Comparison of ENCODE assay signal across 29 cellular contexts in the genomic region with DNA sequence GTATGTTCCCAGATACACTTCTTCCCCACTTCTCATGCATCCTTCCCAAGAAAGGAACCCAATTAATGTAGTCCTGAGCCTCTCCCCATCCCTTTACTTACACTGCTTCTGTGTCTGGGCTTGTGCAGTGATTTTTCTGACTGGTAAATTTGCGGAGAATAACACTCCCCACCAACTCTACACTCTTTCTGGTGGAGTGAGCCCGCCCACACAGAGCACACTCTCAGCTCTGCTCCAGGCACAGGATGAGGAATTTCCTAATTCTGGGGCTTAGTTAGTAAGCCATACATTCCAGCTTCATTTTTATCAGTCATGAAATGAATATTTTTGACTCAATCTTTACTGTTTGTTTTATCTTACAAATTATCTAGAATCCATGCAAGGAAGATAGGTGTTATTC.
"Had no signal": no experiment of that assay in that cellular context is flagged by ENCODE, and none has a peak within 500 bp of the region (broad histone marks: within the 10 kb centered on the region; RNA-seq: fewer than 3 reads in every experiment).

No MANE protein-coding gene starts in this region.

- H3K4me1 Mint-ChIP-seq: activated CD4-positive, alpha-beta memory T cell treated with anti-CD3 and anti-CD28 coated beads, Interleukin-2, amount 10 ng/mL, durations not matched to agents 7 days and 5 days; activated CD4-positive, alpha-beta T cell treated with anti-CD3 and anti-CD28 coated beads, Interleukin-2, amount 10 ng/mL, durations not matched to agents 7 days and 5 days; activated naive CD4-positive, alpha-beta T cell treated with anti-CD3 and anti-CD28 coated beads, Interleukin-2, amount 10 ng/mL, durations not matched to agents 7 days and 5 days; activated naive CD8-positive, alpha-beta T cell treated with anti-CD3 and anti-CD28 coated beads, Interleukin-2, amount 10 ng/mL, durations not matched to agents 7 days and 5 days; T-helper 17 cell had no signal

- ATAC-seq: activated naive CD4-positive, alpha-beta T cell treated with anti-CD3 and anti-CD28 coated beads, Interleukin-2, amount 50 U/mL, for 72 hours; activated T-cell treated with anti-CD3 and anti-CD28 coated beads, Interleukin-2, amount 50 U/mL, for 72 hours; effector memory CD8-positive, alpha-beta T cell; gastroesophageal sphincter; heart left ventricle; T-helper 17 cell had no signal

- H3K36me3 ChIP-seq: brain microvascular endothelial cell, esophagus squamous epithelium, gastroesophageal sphincter, heart left ventricle had no signal

- H3K27me3 Mint-ChIP-seq: activated CD4-positive, alpha-beta T cell treated with anti-CD3 and anti-CD28 coated beads, Interleukin-2, amount 10 ng/mL, durations not matched to agents 7 days and 5 days; activated naive CD4-positive, alpha-beta T cell treated with anti-CD3 and anti-CD28 coated beads, Interleukin-2, amount 10 ng/mL, durations not matched to agents 7 days and 5 days; activated naive CD8-positive, alpha-beta T cell treated with anti-CD3 and anti-CD28 coated beads, Interleukin-2, amount 10 ng/mL, durations not matched to agents 7 days and 5 days had no signal

- H3K27me3 ChIP-seq: brain microvascular endothelial cell, esophagus squamous epithelium, gastroesophageal sphincter, heart left ventricle had no signal

- H3K4me3 ChIP-seq: esophagus squamous epithelium, gastroesophageal sphincter, heart left ventricle had no signal

- H3K9me3 ChIP-seq: esophagus squamous epithelium, heart left ventricle had no signal

- H3K4me3 Mint-ChIP-seq: activated CD4-positive, alpha-beta memory T cell treated with anti-CD3 and anti-CD28 coated beads, Interleukin-2, amount 10 ng/mL, durations not matched to agents 7 days and 5 days; activated CD4-positive, alpha-beta T cell treated with anti-CD3 and anti-CD28 coated beads, Interleukin-2, amount 10 ng/mL, durations not matched to agents 7 days and 5 days; activated naive CD4-positive, alpha-beta T cell treated with anti-CD3 and anti-CD28 coated beads, Interleukin-2, amount 10 ng/mL, durations not matched to agents 7 days and 5 days; activated naive CD8-positive, alpha-beta T cell treated with anti-CD3 and anti-CD28 coated beads, Interleukin-2, amount 10 ng/mL, durations not matched to agents 7 days and 5 days; activated T-cell treated with anti-CD3 and anti-CD28 coated beads, Interleukin-2, amount 50 U/mL, for 24 hours; activated T-cell treated with anti-CD3 and anti-CD28 coated beads, Interleukin-2, amount 50 U/mL, for 72 hours; effector memory CD8-positive, alpha-beta T cell; T-helper 17 cell; T-helper 2 cell treated with Interferon-gamma antibody and Interleukin-4, amounts not matched to agents 5 μg/mL and 100 μg/mL, for 36 hours had no signal

- H3K9me3 Mint-ChIP-seq: activated CD4-positive, alpha-beta memory T cell treated with anti-CD3 and anti-CD28 coated beads, Interleukin-2, amount 10 ng/mL, durations not matched to agents 7 days and 5 days; activated naive CD4-positive, alpha-beta T cell treated with anti-CD3 and anti-CD28 coated beads, Interleukin-2, amount 10 ng/mL, durations not matched to agents 7 days and 5 days; effector memory CD8-positive, alpha-beta T cell had no signal

- H3K36me3 Mint-ChIP-seq: activated naive CD4-positive, alpha-beta T cell treated with anti-CD3 and anti-CD28 coated beads, Interleukin-2, amount 10 ng/mL, durations not matched to agents 7 days and 5 days; activated naive CD4-positive, alpha-beta T cell treated with anti-CD3 and anti-CD28 coated beads, Interleukin-2, amount 50 U/mL, for 72 hours; activated naive CD8-positive, alpha-beta T cell treated with anti-CD3 and anti-CD28 coated beads, Interleukin-2, amount 10 ng/mL, durations not matched to agents 7 days and 5 days had no signal

- DNase-seq: activated CD4-positive, alpha-beta memory T cell treated with anti-CD3 and anti-CD28 coated beads, Interleukin-2, amount 10 ng/mL, durations not matched to agents 7 days and 5 days; activated CD4-positive, alpha-beta T cell treated with anti-CD3 and anti-CD28 coated beads for 1 hour; activated CD4-positive, alpha-beta T cell treated with anti-CD3 and anti-CD28 coated beads for 4 hours; activated CD4-positive, alpha-beta T cell treated with anti-CD3 and anti-CD28 coated beads, Interleukin-2, amount 10 ng/mL, durations not matched to agents 7 days and 5 days; activated CD4-positive, alpha-beta T cell treated with anti-CD3 and anti-CD28 coated beads, Interleukin-2, amount 50 U/mL, for 4 hours; activated CD8-positive, alpha-beta memory T cell treated with anti-CD3 and anti-CD28 coated beads, Interleukin-2, amount 50 U/mL, for 48 hours; activated gamma-delta T cell; activated naive CD4-positive, alpha-beta T cell; activated naive CD4-positive, alpha-beta T cell treated with anti-CD3 and anti-CD28 coated beads, Interleukin-2, amount 10 ng/mL, durations not matched to agents 7 days and 5 days; activated naive CD8-positive, alpha-beta T cell treated with anti-CD3 and anti-CD28 coated beads, Interleukin-2, amount 10 ng/mL, durations not matched to agents 7 days and 5 days; activated T-cell treated with anti-CD3 and anti-CD28 coated beads for 4 hours; activated T-cell treated with anti-CD3 and anti-CD28 coated beads, Interleukin-2, amount 50 U/mL, for 24 hours; activated T-cell treated with anti-CD3 and anti-CD28 coated beads, Interleukin-2, amount 50 U/mL, for 72 hours; amniotic stem cell; brain microvascular endothelial cell; cortex of kidney; dermis blood vessel endothelial cell; effector CD4-positive, alpha-beta T cell; effector memory CD8-positive, alpha-beta T cell; esophagus squamous epithelium; foreskin melanocyte; heart left ventricle; T-helper 1 cell; T-helper 17 cell; T1000 had no signal

- H3K27ac Mint-ChIP-seq: activated CD4-positive, alpha-beta memory T cell treated with anti-CD3 and anti-CD28 coated beads, Interleukin-2, amount 10 ng/mL, durations not matched to agents 7 days and 5 days; activated CD4-positive, alpha-beta T cell treated with anti-CD3 and anti-CD28 coated beads, Interleukin-2, amount 10 ng/mL, durations not matched to agents 7 days and 5 days; activated naive CD4-positive, alpha-beta T cell treated with anti-CD3 and anti-CD28 coated beads, Interleukin-2, amount 10 ng/mL, durations not matched to agents 7 days and 5 days; activated naive CD4-positive, alpha-beta T cell treated with anti-CD3 and anti-CD28 coated beads, Interleukin-2, amount 50 U/mL, for 72 hours; activated naive CD8-positive, alpha-beta T cell treated with anti-CD3 and anti-CD28 coated beads, Interleukin-2, amount 10 ng/mL, durations not matched to agents 7 days and 5 days; activated T-cell treated with anti-CD3 and anti-CD28 coated beads, Interleukin-2, amount 50 U/mL, for 24 hours; activated T-cell treated with anti-CD3 and anti-CD28 coated beads, Interleukin-2, amount 50 U/mL, for 72 hours; effector memory CD8-positive, alpha-beta T cell; T-helper 17 cell; T-helper 2 cell treated with Interferon-gamma antibody and Interleukin-4, amounts not matched to agents 5 μg/mL and 100 μg/mL, for 36 hours had no signal

- H3K4me1 ChIP-seq: esophagus squamous epithelium, gastroesophageal sphincter, heart left ventricle had no signal

- H3K27ac ChIP-seq: brain microvascular endothelial cell, epithelial cell of prostate, esophagus squamous epithelium, gastroesophageal sphincter, heart left ventricle had no signal
